ENCODE assay signal across 9 cellular contexts in the genomic region with DNA sequence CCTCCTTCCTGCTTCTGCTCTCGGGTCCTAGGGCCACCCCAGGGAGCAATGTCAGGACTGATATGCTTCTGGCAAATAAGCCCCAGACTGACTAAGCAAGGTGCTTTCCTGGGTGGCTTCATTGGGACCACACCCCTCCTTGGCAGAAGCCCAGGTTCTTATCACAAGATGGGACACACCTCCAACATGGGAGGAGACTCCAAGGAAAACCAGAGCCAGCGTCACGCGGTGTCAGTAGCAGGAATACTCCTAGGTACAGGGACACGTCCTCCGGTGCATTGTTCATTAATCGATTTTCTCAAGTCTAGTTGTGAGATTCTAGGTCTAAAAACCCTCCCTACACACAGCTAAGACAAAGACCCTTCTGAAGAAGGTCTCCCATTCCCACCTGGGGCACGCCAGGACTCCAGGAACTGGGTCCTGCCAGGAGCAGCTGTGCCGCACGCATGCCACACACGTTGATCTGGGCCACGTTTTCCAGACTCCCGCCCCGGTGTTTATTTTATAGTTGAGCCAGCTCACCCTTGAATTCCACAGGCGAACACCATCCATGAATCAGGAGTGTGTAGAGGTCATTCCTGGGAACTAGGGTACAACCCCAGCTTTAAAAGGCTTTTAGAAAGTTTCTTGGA. TPM values are rescaled to one million over a fixed set of nuclear protein-coding genes. Genes with fewer than 3 reads are reported as not detected.
DNase-seq lines count a peak whose midpoint lies in the region; ATAC-seq and TF ChIP-seq lines count a peak whose summit lies in the region.
"Had no signal": no experiment of that assay in that cellular context is flagged by ENCODE, and none has a peak within 500 bp of the region (broad histone marks: within the 10 kb centered on the region; RNA-seq: fewer than 3 reads in every experiment).

No MANE protein-coding gene starts in this region.

- no peak for TF ChIP-seq POLR2A in right lobe of liver (IDR thresholded peaks at IDR 0.05)

- H3K9ac ChIP-seq in adipocyte (ENCODE audit: low read length) = no peak overlapping the region
- H3K9ac ChIP-seq: BLaER1 treated with 17β-estradiol and CSF1 and Interleukin-3, amounts not matched to agents 10 nM and 100 nM had no signal

- H3K4me1 Mint-ChIP-seq in T-helper 2 cell treated with Interferon-gamma antibody and Interleukin-4, amounts not matched to agents 5 μg/mL and 100 μg/mL, for 36 hours (ENCODE audit: low read depth) = peaks cover 2% of the 10 kb centered on the region

- H3K27me3 Mint-ChIP-seq in T-helper 2 cell treated with Interferon-gamma antibody and Interleukin-4, amounts not matched to agents 5 μg/mL and 100 μg/mL, for 36 hours (ENCODE audit: low read depth) = no peaks in the 10 kb centered on the region

- no peaks in the 10 kb centered on the region for H3K36me3 Mint-ChIP-seq in T-helper 2 cell treated with Interferon-gamma antibody and Interleukin-4, amounts not matched to agents 5 μg/mL and 100 μg/mL, for 36 hours (ENCODE audit: low read depth)

- peak; percentile 60 to 88 (median 82) for ATAC-seq in right lobe of liver
- no peak for ATAC-seq in HG03571 (IDR thresholded peaks at IDR 0.05; ENCODE audit: unreplicated experiment)
- no peak for ATAC-seq in HG02678 (IDR thresholded peaks at IDR 0.05; ENCODE audit: unreplicated experiment)
- no peak for ATAC-seq in GM19452 (IDR thresholded peaks at IDR 0.05; ENCODE audit: unreplicated experiment)

- H3K36me3 ChIP-seq in adipocyte (ENCODE audit: control insufficient read depth, insufficient read depth, low read length, severe bottlenecking) (no peaks in the 10 kb centered on the region), right lobe of liver (no peaks in the 10 kb centered on the region)
- H3K36me3 ChIP-seq: BLaER1 treated with 17β-estradiol and CSF1 and Interleukin-3, amounts not matched to agents 10 nM and 100 nM had no signal

- H3K4me1 ChIP-seq in adipocyte (ENCODE audit: control insufficient read depth, insufficient read depth, low read length) = peaks cover 21% of the 10 kb centered on the region
- H3K4me1 ChIP-seq in right lobe of liver = no peaks in the 10 kb centered on the region

- no peak overlapping the region for H3K27ac Mint-ChIP-seq in T-helper 2 cell treated with Interferon-gamma antibody and Interleukin-4, amounts not matched to agents 5 μg/mL and 100 μg/mL, for 36 hours

- no peak for TF ChIP-seq CTCF in LNCaP clone FGC (IDR thresholded peaks at IDR 0.05; ENCODE audit: control insufficient read depth, extremely low read depth, insufficient read depth)
- no peak for TF ChIP-seq CTCF in right lobe of liver (IDR thresholded peaks at IDR 0.05)

- DNase-seq in 8988T (peak; percentile 80), LNCaP clone FGC (ENCODE audit: low read depth) (peak; percentile 78), adipocyte (ENCODE audit: low read depth) (peak; percentile 50), right lobe of liver (peak; percentile 60 to 67 (median 64))
- no peak for DNase-seq in T-helper 2 cell treated with Interferon-gamma antibody and Interleukin-4, amounts not matched to agents 5 μg/mL and 100 μg/mL, for 36 hours (ENCODE audit: low spot score)

- H3K9me3 Mint-ChIP-seq in T-helper 2 cell treated with Interferon-gamma antibody and Interleukin-4, amounts not matched to agents 5 μg/mL and 100 μg/mL, for 36 hours = no peaks in the 10 kb centered on the region

- peaks cover 12% of the 10 kb centered on the region for H3K27me3 ChIP-seq in adipocyte (replicated peaks; ENCODE audit: control insufficient read depth, insufficient read depth, low read length)
- no peaks in the 10 kb centered on the region for H3K27me3 ChIP-seq in right lobe of liver
- H3K27me3 ChIP-seq: BLaER1 treated with 17β-estradiol and CSF1 and Interleukin-3, amounts not matched to agents 10 nM and 100 nM had no signal

- no peaks in the 10 kb centered on the region for H3K9me3 ChIP-seq in adipocyte (ENCODE audit: control insufficient read depth, low read length)
- no peaks in the 10 kb centered on the region for H3K9me3 ChIP-seq in right lobe of liver
- H3K9me3 ChIP-seq: BLaER1 treated with 17β-estradiol and CSF1 and Interleukin-3, amounts not matched to agents 10 nM and 100 nM had no signal

- no peak overlapping the region for H3K27ac ChIP-seq in right lobe of liver
- H3K27ac ChIP-seq: BLaER1 treated with 17β-estradiol and CSF1 and Interleukin-3, amounts not matched to agents 10 nM and 100 nM had no signal

- no peak overlapping the region for H3K4me3 Mint-ChIP-seq in T-helper 2 cell treated with Interferon-gamma antibody and Interleukin-4, amounts not matched to agents 5 μg/mL and 100 μg/mL, for 36 hours

- intact Hi-C loops in right lobe of liver (cut with DNase I) = no loop called here

- H3K4me3 ChIP-seq in LNCaP clone FGC (ENCODE audit: low read depth, low read length) (no peak overlapping the region), adipocyte (ENCODE audit: low read length) (no peak overlapping the region), right lobe of liver (no peak overlapping the region)
- H3K4me3 ChIP-seq: BLaER1 treated with 17β-estradiol and CSF1 and Interleukin-3, amounts not matched to agents 10 nM and 100 nM had no signal

- WGBS in right lobe of liver (ENCODE audit: insufficient coverage, low coverage, low lambda C conversion rate, missing lambda C conversion rate) = 27% methylated on average over 12 of the region's 15 CpGs

RNA-seq across cellular contexts. Expression of a gene that starts 30.8 kb away (rescaled TPM):
- total RNA-seq in right lobe of liver = 1 to 10 TPM in 1 of 6 experiments, under 1 TPM in 2, not detected in 3; 0.19 to 1.2 (median 0.22) TPM

RNA-seq across cellular contexts. Expression of a gene that starts 43.1 kb away (rescaled TPM):
- total RNA-seq in right lobe of liver = 10 to 100 TPM in 1 of 6 experiments, 1 to 10 TPM in 5; 2.6 to 13.1 (median 6.1) TPM

Comparison
In these comparisons a context has a peak if more than half of its experiments do, and no peak if none do; other contexts are left out.
1. ATAC-seq: peak in right lobe of liver (4 of 4); none in HG03571 (single experiment), HG02678 (single experiment) and GM19452 (single experiment).